In the genomic region with DNA sequence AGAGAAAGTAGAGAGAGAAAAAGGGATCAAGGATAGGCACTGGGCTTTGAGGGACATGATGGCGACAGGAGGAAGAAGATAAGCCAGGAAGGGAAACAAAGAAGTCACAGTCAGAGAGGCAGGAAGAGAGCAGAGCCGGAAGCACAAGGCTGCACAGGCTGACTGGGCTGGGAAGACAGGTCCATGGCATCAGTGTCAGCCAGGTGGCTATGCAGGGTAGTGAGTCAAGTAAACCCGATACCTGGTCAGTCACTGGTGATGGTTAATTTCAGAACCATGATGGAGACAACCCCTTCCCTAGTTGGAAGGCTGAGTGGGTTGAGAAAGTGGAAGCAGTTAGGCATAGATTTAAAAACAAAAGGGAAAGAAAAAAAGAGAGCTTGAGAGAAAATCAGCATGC, we compare ENCODE assay signal across 2 cellular contexts.
TF ChIP-seq lines count a peak whose summit lies in the region.

No MANE protein-coding gene starts in this region.

TF ChIP-seq in GM23338, 12 proteins besides CTCF, POLR2A, EP300 and RAD21 (continued from another document):
- TF ChIP-seq, protein P1, sequence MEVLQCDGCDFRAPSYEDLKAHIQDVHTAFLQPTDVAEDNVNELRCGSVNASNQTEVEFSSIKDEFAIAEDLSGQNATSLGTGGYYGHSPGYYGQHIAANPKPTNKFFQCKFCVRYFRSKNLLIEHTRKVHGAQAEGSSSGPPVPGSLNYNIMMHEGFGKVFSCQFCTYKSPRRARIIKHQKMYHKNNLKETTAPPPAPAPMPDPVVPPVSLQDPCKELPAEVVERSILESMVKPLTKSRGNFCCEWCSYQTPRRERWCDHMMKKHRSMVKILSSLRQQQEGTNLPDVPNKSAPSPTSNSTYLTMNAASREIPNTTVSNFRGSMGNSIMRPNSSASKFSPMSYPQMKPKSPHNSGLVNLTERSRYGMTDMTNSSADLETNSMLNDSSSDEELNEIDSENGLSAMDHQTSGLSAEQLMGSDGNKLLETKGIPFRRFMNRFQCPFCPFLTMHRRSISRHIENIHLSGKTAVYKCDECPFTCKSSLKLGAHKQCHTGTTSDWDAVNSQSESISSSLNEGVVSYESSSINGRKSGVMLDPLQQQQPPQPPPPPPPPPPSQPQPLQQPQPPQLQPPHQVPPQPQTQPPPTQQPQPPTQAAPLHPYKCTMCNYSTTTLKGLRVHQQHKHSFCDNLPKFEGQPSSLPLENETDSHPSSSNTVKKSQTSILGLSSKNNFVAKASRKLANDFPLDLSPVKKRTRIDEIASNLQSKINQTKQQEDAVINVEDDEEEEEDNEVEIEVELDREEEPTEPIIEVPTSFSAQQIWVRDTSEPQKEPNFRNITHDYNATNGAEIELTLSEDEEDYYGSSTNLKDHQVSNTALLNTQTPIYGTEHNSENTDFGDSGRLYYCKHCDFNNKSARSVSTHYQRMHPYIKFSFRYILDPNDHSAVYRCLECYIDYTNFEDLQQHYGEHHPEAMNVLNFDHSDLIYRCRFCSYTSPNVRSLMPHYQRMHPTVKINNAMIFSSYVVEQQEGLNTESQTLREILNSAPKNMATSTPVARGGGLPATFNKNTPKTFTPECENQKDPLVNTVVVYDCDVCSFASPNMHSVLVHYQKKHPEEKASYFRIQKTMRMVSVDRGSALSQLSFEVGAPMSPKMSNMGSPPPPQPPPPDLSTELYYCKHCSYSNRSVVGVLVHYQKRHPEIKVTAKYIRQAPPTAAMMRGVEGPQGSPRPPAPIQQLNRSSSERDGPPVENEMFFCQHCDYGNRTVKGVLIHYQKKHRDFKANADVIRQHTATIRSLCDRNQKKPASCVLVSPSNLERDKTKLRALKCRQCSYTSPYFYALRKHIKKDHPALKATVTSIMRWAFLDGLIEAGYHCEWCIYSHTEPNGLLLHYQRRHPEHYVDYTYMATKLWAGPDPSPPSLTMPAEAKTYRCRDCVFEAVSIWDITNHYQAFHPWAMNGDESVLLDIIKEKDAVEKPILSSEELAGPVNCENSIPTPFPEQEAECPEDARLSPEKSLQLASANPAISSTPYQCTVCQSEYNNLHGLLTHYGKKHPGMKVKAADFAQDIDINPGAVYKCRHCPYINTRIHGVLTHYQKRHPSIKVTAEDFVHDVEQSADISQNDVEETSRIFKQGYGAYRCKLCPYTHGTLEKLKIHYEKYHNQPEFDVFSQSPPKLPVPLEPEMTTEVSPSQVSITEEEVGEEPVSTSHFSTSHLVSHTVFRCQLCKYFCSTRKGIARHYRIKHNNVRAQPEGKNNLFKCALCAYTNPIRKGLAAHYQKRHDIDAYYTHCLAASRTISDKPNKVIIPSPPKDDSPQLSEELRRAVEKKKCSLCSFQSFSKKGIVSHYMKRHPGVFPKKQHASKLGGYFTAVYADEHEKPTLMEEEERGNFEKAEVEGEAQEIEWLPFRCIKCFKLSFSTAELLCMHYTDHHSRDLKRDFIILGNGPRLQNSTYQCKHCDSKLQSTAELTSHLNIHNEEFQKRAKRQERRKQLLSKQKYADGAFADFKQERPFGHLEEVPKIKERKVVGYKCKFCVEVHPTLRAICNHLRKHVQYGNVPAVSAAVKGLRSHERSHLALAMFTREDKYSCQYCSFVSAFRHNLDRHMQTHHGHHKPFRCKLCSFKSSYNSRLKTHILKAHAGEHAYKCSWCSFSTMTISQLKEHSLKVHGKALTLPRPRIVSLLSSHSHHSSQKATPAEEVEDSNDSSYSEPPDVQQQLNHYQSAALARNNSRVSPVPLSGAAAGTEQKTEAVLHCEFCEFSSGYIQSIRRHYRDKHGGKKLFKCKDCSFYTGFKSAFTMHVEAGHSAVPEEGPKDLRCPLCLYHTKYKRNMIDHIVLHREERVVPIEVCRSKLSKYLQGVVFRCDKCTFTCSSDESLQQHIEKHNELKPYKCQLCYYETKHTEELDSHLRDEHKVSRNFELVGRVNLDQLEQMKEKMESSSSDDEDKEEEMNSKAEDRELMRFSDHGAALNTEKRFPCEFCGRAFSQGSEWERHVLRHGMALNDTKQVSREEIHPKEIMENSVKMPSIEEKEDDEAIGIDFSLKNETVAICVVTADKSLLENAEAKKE (CRISPR knock-in tag; IDR thresholded peaks at IDR 0.05) = no peak
- no peak for TF ChIP-seq EZH2phosphoT487 (IDR thresholded peaks at IDR 0.05; ENCODE audit: unreplicated experiment)
- no peak for TF ChIP-seq POLR2AphosphoS5 (IDR thresholded peaks at IDR 0.05; ENCODE audit: low read depth)
- TF ChIP-seq JUNB (IDR thresholded peaks at IDR 0.05; ENCODE audit: unreplicated experiment) = no peak
- TF ChIP-seq STAT1 (IDR thresholded peaks at IDR 0.05; ENCODE audit: unreplicated experiment) = no peak
- TF ChIP-seq CREB1 (CRISPR knock-in tag; IDR thresholded peaks at IDR 0.05; ENCODE audit: low read depth) = no peak
- TF ChIP-seq, protein P2, sequence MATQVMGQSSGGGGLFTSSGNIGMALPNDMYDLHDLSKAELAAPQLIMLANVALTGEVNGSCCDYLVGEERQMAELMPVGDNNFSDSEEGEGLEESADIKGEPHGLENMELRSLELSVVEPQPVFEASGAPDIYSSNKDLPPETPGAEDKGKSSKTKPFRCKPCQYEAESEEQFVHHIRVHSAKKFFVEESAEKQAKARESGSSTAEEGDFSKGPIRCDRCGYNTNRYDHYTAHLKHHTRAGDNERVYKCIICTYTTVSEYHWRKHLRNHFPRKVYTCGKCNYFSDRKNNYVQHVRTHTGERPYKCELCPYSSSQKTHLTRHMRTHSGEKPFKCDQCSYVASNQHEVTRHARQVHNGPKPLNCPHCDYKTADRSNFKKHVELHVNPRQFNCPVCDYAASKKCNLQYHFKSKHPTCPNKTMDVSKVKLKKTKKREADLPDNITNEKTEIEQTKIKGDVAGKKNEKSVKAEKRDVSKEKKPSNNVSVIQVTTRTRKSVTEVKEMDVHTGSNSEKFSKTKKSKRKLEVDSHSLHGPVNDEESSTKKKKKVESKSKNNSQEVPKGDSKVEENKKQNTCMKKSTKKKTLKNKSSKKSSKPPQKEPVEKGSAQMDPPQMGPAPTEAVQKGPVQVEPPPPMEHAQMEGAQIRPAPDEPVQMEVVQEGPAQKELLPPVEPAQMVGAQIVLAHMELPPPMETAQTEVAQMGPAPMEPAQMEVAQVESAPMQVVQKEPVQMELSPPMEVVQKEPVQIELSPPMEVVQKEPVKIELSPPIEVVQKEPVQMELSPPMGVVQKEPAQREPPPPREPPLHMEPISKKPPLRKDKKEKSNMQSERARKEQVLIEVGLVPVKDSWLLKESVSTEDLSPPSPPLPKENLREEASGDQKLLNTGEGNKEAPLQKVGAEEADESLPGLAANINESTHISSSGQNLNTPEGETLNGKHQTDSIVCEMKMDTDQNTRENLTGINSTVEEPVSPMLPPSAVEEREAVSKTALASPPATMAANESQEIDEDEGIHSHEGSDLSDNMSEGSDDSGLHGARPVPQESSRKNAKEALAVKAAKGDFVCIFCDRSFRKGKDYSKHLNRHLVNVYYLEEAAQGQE (IDR thresholded peaks at IDR 0.05; ENCODE audit: unreplicated experiment) = no peak
- no peak for TF ChIP-seq ZNF114 (CRISPR knock-in tag; IDR thresholded peaks at IDR 0.05)
- TF ChIP-seq, protein P3, sequence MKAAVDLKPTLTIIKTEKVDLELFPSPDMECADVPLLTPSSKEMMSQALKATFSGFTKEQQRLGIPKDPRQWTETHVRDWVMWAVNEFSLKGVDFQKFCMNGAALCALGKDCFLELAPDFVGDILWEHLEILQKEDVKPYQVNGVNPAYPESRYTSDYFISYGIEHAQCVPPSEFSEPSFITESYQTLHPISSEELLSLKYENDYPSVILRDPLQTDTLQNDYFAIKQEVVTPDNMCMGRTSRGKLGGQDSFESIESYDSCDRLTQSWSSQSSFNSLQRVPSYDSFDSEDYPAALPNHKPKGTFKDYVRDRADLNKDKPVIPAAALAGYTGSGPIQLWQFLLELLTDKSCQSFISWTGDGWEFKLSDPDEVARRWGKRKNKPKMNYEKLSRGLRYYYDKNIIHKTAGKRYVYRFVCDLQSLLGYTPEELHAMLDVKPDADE (IDR thresholded peaks at IDR 0.05) = no peak
- TF ChIP-seq ZNF331 (CRISPR knock-in tag; IDR thresholded peaks at IDR 0.05; ENCODE audit: low read depth) = no peak
TF ChIP-seq in GM23338: peak in this region for 0.

TF ChIP-seq in WTC11, 78 proteins besides CTCF, POLR2A, EP300 and RAD21 (continued from another document):
- TF ChIP-seq, protein P4, sequence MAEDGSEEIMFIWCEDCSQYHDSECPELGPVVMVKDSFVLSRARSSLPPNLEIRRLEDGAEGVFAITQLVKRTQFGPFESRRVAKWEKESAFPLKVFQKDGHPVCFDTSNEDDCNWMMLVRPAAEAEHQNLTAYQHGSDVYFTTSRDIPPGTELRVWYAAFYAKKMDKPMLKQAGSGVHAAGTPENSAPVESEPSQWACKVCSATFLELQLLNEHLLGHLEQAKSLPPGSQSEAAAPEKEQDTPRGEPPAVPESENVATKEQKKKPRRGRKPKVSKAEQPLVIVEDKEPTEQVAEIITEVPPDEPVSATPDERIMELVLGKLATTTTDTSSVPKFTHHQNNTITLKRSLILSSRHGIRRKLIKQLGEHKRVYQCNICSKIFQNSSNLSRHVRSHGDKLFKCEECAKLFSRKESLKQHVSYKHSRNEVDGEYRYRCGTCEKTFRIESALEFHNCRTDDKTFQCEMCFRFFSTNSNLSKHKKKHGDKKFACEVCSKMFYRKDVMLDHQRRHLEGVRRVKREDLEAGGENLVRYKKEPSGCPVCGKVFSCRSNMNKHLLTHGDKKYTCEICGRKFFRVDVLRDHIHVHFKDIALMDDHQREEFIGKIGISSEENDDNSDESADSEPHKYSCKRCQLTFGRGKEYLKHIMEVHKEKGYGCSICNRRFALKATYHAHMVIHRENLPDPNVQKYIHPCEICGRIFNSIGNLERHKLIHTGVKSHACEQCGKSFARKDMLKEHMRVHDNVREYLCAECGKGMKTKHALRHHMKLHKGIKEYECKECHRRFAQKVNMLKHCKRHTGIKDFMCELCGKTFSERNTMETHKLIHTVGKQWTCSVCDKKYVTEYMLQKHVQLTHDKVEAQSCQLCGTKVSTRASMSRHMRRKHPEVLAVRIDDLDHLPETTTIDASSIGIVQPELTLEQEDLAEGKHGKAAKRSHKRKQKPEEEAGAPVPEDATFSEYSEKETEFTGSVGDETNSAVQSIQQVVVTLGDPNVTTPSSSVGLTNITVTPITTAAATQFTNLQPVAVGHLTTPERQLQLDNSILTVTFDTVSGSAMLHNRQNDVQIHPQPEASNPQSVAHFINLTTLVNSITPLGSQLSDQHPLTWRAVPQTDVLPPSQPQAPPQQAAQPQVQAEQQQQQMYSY (CRISPR knock-in tag; IDR thresholded peaks at IDR 0.05) = no peak
